In the genomic region with DNA sequence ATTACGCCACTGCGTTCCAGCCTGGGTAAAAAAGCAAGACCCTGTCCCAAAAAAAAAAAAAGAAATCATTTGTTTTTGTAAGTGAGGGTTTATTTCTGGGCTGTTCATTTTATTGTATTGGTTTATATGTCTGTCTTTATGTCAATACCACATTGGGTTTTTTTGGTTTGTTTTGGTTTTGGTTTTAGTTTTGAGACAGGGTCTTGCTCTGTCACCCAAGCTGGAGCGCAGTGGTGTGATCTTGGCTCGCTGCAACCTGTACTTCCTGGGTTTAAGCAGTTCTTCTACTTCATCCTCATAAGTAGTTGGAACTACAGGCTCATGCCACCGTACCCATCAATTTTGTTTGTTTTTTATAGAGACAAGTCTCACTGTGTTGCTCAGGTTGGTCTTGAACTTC, we compare ENCODE assay signal across 22 cellular contexts.
"Had no signal": no experiment of that assay in that cellular context is flagged by ENCODE, and none has a peak within 500 bp of the region (broad histone marks: within the 10 kb centered on the region; RNA-seq: fewer than 3 reads in every experiment).

No MANE protein-coding gene starts in this region.

- ATAC-seq: effector memory CD8-positive, alpha-beta T cell; left lobe of liver; right lobe of liver; stimulated activated naive CD8-positive, alpha-beta T cell treated with anti-CD3 and anti-CD28 coated beads, Interleukin-15, amount 100 ng/mL, for 72 hours; upper lobe of right lung had no signal

- H3K9me3 Mint-ChIP-seq: effector memory CD8-positive, alpha-beta T cell; memory B cell; stimulated activated naive CD8-positive, alpha-beta T cell treated with anti-CD3 and anti-CD28 coated beads, Interleukin-15, amount 100 ng/mL, for 72 hours had no signal

- H3K4me3 Mint-ChIP-seq: effector memory CD8-positive, alpha-beta T cell; memory B cell; nephron; neural progenitor cell; stimulated activated naive CD8-positive, alpha-beta T cell treated with anti-CD3 and anti-CD28 coated beads, Interleukin-15, amount 100 ng/mL, for 72 hours had no signal

- H3K4me1 Mint-ChIP-seq: nephron, neural progenitor cell had no signal

- H3K27ac Mint-ChIP-seq: memory B cell; nephron; neural progenitor cell; stimulated activated naive CD8-positive, alpha-beta T cell treated with anti-CD3 and anti-CD28 coated beads, Interleukin-15, amount 100 ng/mL, for 72 hours had no signal

- H3K27me3 Mint-ChIP-seq: effector memory CD8-positive, alpha-beta T cell; memory B cell; progenitor cell of endocrine pancreas; stimulated activated naive CD8-positive, alpha-beta T cell treated with anti-CD3 and anti-CD28 coated beads, Interleukin-15, amount 100 ng/mL, for 72 hours had no signal

- H3K36me3 ChIP-seq: uterus had no signal

- H3K4me3 ChIP-seq: coronary artery, lung, neural progenitor cell, right lobe of liver, suprapubic skin, transverse colon, upper lobe of right lung, uterus had no signal

- H3K4me1 ChIP-seq: neural progenitor cell, parathyroid adenoma, suprapubic skin, transverse colon, upper lobe of right lung, uterus had no signal

- H3K9me3 ChIP-seq: right lobe of liver, suprapubic skin, transverse colon, upper lobe of right lung, uterus had no signal

- H3K27me3 ChIP-seq: neural progenitor cell, right lobe of liver, suprapubic skin, transverse colon, upper lobe of right lung, uterus had no signal

- H3K27ac ChIP-seq: coronary artery, neural progenitor cell, parathyroid adenoma, right lobe of liver, suprapubic skin, transverse colon, upper lobe of right lung, uterus had no signal

- DNase-seq: effector memory CD8-positive, alpha-beta T cell; kidney; right lobe of liver; small intestine; stimulated activated CD4-positive, alpha-beta T cell treated with anti-CD3 and anti-CD28 coated beads, Interleukin-15, amount 100 ng/mL, for 24 hours; stimulated activated CD4-positive, alpha-beta T cell treated with anti-CD3 and anti-CD28 coated beads, Interleukin-2, amount 100 ng/mL, for 48 hours; stimulated activated naive CD4-positive, alpha-beta T cell; stimulated activated naive CD8-positive, alpha-beta T cell treated with anti-CD3 and anti-CD28 coated beads, Interleukin-15, amount 100 ng/mL, for 72 hours; transverse colon; upper lobe of right lung; uterus had no signal

- FAIRE-seq: endometrium, frontal cortex, kidney, small intestine had no signal
